In genomic region chr6:148757944-148758343, GRCh38 we compare ENCODE assay signal across 1 cellular context.
TF ChIP-seq lines count a peak whose summit lies in the region.

No MANE protein-coding gene starts in this region.

TF ChIP-seq in GM23338, 12 proteins besides CTCF, POLR2A, EP300 and RAD21 (continued from another document):
- TF ChIP-seq REST (IDR thresholded peaks at IDR 0.05; ENCODE audit: unreplicated experiment) (no peak), POLR2AphosphoS5 (IDR thresholded peaks at IDR 0.05; ENCODE audit: low read depth) (no peak), ZNF114 (CRISPR knock-in tag; IDR thresholded peaks at IDR 0.05) (no peak), EZH2 (IDR thresholded peaks at IDR 0.05; ENCODE audit: low read depth, unreplicated experiment) (no peak), ETS1 (IDR thresholded peaks at IDR 0.05) (no peak), NANOG (IDR thresholded peaks at IDR 0.05; ENCODE audit: borderline replicate concordance) (no peak), CREB1 (CRISPR knock-in tag; IDR thresholded peaks at IDR 0.05; ENCODE audit: low read depth) (no peak), JUNB (IDR thresholded peaks at IDR 0.05; ENCODE audit: unreplicated experiment) (no peak)
TF ChIP-seq in GM23338: peak in this region for 0.
